Comparison of ENCODE assay signal across 8 cellular contexts in genomic region chr7:157336383-157337315, GRCh38. TPM values are rescaled to one million over a fixed set of nuclear protein-coding genes. Genes with fewer than 3 reads are reported as not detected.
A peak's percentile ranks its signal among the peaks of the same experiment; 100 is the strongest.
DNase-seq lines count a peak whose midpoint lies in the region; ATAC-seq and TF ChIP-seq lines count a peak whose summit lies in the region.

TSS of gene DNAJB6 (plus strand) at chr7:157337004. CDS start at chr7:157358573, 21,569 bp downstream.

- H3K27ac ChIP-seq in endodermal cell (ENCODE audit: low read depth, low read length) (peak within 1 kb of the TSS; percentile 97), mesendoderm (ENCODE audit: low read depth, low read length) (peak within 1 kb of the TSS; percentile 92)

- CTCF ChIA-PET in Caco-2 (lab: Charles Lee): no interaction called here

- ATAC-seq in GM21381 (IDR thresholded peaks at IDR 0.05; ENCODE audit: unreplicated experiment): peak; percentile 71

- POLR2A ChIA-PET in Caco-2 (lab: Charles Lee): interaction anchor here (0.6 to 1.2 kb wide), 4 partner anchors 17 to 647 kb away, joined by 3 to 4 read pairs (median 3); no protein-coding TSS in a partner anchor

- peak within 1 kb of the TSS; percentile 94 for H3K18ac ChIP-seq in mesendoderm (ENCODE audit: low read length)

- H3K4me3 ChIP-seq in Caco-2 (ENCODE audit: low read depth, low read length): peak within 1 kb of the TSS; percentile 80
- H3K4me3 ChIP-seq in endodermal cell (ENCODE audit: low read length): peak within 1 kb of the TSS; percentile 94
- peak within 1 kb of the TSS; percentile 59 for H3K4me3 ChIP-seq in mesendoderm (ENCODE audit: low read length)

- H3K4me2 ChIP-seq in mesendoderm (ENCODE audit: low read length): peak within 1 kb of the TSS; percentile 83

- H3K36me3 ChIP-seq in Caco-2 (ENCODE audit: control insufficient read depth, insufficient read depth, low read length): no peaks in the 10 kb centered on the region
- peaks cover 12% of the 10 kb centered on the region for H3K36me3 ChIP-seq in endodermal cell (ENCODE audit: control insufficient read depth, insufficient read depth, low read length)
- no peaks in the 10 kb centered on the region for H3K36me3 ChIP-seq in mesendoderm (ENCODE audit: control insufficient read depth, insufficient read depth, low read length)

- H3K9ac ChIP-seq in endodermal cell (ENCODE audit: extremely low read depth, low read length, poor library complexity, severe bottlenecking): peak within 1 kb of the TSS; percentile 92
- peak within 1 kb of the TSS; percentile 88 for H3K9ac ChIP-seq in mesendoderm (ENCODE audit: low read length)

- no peak within 1 kb of the TSS for H3K23ac ChIP-seq in mesendoderm (ENCODE audit: low read length)

- H3K79me2 ChIP-seq in mesendoderm (ENCODE audit: control insufficient read depth, insufficient read depth, low read length): peaks cover 42% of the 10 kb centered on the region

- peaks cover 15% of the 10 kb centered on the region for H3K4me1 Mint-ChIP-seq in Caco-2 (ENCODE audit: low read depth, unreplicated experiment)
- H3K4me1 Mint-ChIP-seq in endodermal cell: peaks cover 16% of the 10 kb centered on the region

- no peak within 1 kb of the TSS for H4K5ac ChIP-seq in mesendoderm (ENCODE audit: low read length)

- peak within 1 kb of the TSS; percentile 78 for H3K4ac ChIP-seq in mesendoderm (ENCODE audit: low read depth, low read length)

- H3K27ac Mint-ChIP-seq in Caco-2 (ENCODE audit: unreplicated experiment) (peak within 1 kb of the TSS; percentile 91), endodermal cell (peak within 1 kb of the TSS; percentile 98)

- peak within 1 kb of the TSS; percentile 91 for H3K56ac ChIP-seq in mesendoderm (ENCODE audit: low read length)

- H3K9me3 ChIP-seq in Caco-2 (no peaks in the 10 kb centered on the region), endodermal cell (ENCODE audit: control insufficient read depth, low read length) (no peaks in the 10 kb centered on the region)

- 2 to 6% methylated on average over 25 to 114 of the region's 114 CpGs for WGBS in endodermal cell (ENCODE audit: insufficient coverage in 1 of 2, insufficient read length in 1 of 2), 2 experiments
- WGBS in mesendoderm (ENCODE audit: extremely low coverage, insufficient coverage, low lambda C conversion rate): no CpG with 5 or more reads among the region's 114 CpGs

- H3K79me1 ChIP-seq in mesendoderm (ENCODE audit: low read length): no peaks in the 10 kb centered on the region

- H4K8ac ChIP-seq in mesendoderm (ENCODE audit: low read depth, low read length): no peak within 1 kb of the TSS

- peak within 1 kb of the TSS; percentile 80 for H2BK5ac ChIP-seq in mesendoderm (ENCODE audit: low read length)

- no TSS peak for BruUV-seq in Caco-2 (replicated peaks; lab: Mats Ljungman, UMichigan)

- peak within 1 kb of the TSS; percentile 65 for H2BK120ac ChIP-seq in mesendoderm (ENCODE audit: low read depth, low read length)

- H3K27me3 ChIP-seq in Caco-2 (replicated peaks; ENCODE audit: control insufficient read depth, insufficient read depth, low read length): no peaks in the 10 kb centered on the region
- no peaks in the 10 kb centered on the region for H3K27me3 ChIP-seq in endodermal cell (ENCODE audit: control insufficient read depth, insufficient read depth, low read length, poor library complexity, severe bottlenecking)
- H3K27me3 ChIP-seq in mesendoderm (ENCODE audit: insufficient read depth, low read length, poor library complexity): no peaks in the 10 kb centered on the region

- peaks cover 33% of the 10 kb centered on the region for H3K36me3 Mint-ChIP-seq in Caco-2 (ENCODE audit: insufficient read depth, unreplicated experiment)
- peaks cover 11% of the 10 kb centered on the region for H3K36me3 Mint-ChIP-seq in endodermal cell (ENCODE audit: low read depth)

- no peak within 1 kb of the TSS for H2AK5ac ChIP-seq in mesendoderm (ENCODE audit: low read length)

- TF ChIP-seq CTCF in Caco-2 (IDR thresholded peaks at IDR 0.05; ENCODE audit: insufficient read depth in 1 of 2, low read depth in 1 of 2, low read length in 1 of 2, severe bottlenecking in 1 of 2, unreplicated experiment in 1 of 2) (no peak), endodermal cell (conservative IDR thresholded peaks at IDR 0.05) (no peak)

- H3K27me3 Mint-ChIP-seq in Caco-2 (ENCODE audit: insufficient read depth, unreplicated experiment): no peaks in the 10 kb centered on the region
- H3K27me3 Mint-ChIP-seq in endodermal cell (ENCODE audit: insufficient read depth): peaks cover 4% of the 10 kb centered on the region

- H3K4me1 ChIP-seq in Caco-2 (peaks cover 6% of the 10 kb centered on the region), endodermal cell (ENCODE audit: control insufficient read depth, insufficient read depth, low read length) (no peaks in the 10 kb centered on the region), mesendoderm (ENCODE audit: control insufficient read depth, low read depth, low read length) (peaks cover 4% of the 10 kb centered on the region)

- H3K4me3 Mint-ChIP-seq in Caco-2 (ENCODE audit: unreplicated experiment) (peak within 1 kb of the TSS; percentile 93), endodermal cell (peak within 1 kb of the TSS; percentile 85)

- intact Hi-C loops in Caco-2 (cut with micrococcal nuclease; ENCODE audit: unreplicated experiment): loop anchor here (2.0 kb wide), 1 partner anchor 58 kb away; no protein-coding TSS in a partner anchor

- H3K9me3 Mint-ChIP-seq in Caco-2 (ENCODE audit: unreplicated experiment) (no peaks in the 10 kb centered on the region), endodermal cell (no peaks in the 10 kb centered on the region)

- no peak within 1 kb of the TSS for H2BK15ac ChIP-seq in mesendoderm (replicated peaks; ENCODE audit: low read depth)

- DNase-seq in Caco-2: peak; percentile 92 to 95
- DNase-seq in HUDEP-2 (lab: John Stamatoyannopoulos, UW; ENCODE audit: unreplicated experiment in 76 of 76): peak in 75 of 76 experiments; percentile 17 to 93 (median 85)
- peak; percentile 31 for DNase-seq in NOMO-1 treated with dmso at 0.1 percent for 144 hours (lab: John Stamatoyannopoulos, UW; ENCODE audit: unreplicated experiment)
- DNase-seq in activated CD8-positive, alpha-beta memory T cell treated with anti-CD3 and anti-CD28 coated beads, Interleukin-2, amount 50 U/mL, for 1 hour (ENCODE audit: extremely low read depth): peak; percentile 90
- DNase-seq in endodermal cell: peak; percentile 97
- DNase-seq in mesendoderm: peak; percentile 95
- DNase-seq in stimulated activated CD8-positive, alpha-beta memory T cell treated with anti-CD3 and anti-CD28 coated beads, Interleukin-12 subunit alpha, Interleukin-12 subunit beta, amount 100 ng/mL, for 4 hours (ENCODE audit: low read depth): peak; percentile 95

RNA-seq across cellular contexts. Expression of gene DNAJB6, which starts in this region (rescaled TPM):
- total RNA-seq in Caco-2 (2022): 108 and 113 TPM in 2 replicates
- total RNA-seq in endodermal cell: 100 to 1,000 TPM; 126 to 174 TPM
- polyA plus RNA-seq in endodermal cell (2013, experiment 1 of 2): 121 TPM
- 112 TPM for polyA plus RNA-seq in endodermal cell (2013, experiment 2 of 2)
- polyA plus RNA-seq in mesendoderm (2013, experiment 1 of 2): 222 TPM
- 221 TPM for polyA plus RNA-seq in mesendoderm (2013, experiment 2 of 2)

Comparison
In these comparisons a context has a peak if more than half of its experiments do, and no peak if none do; other contexts are left out.
1. Peak in every context shown above with its lines: DNase-seq, ATAC-seq, H3K4me3 ChIP-seq and H3K27ac ChIP-seq.
2. DNase-seq: peak in every context shown above with its lines; median percentile 97 in endodermal cell; 95 in mesendoderm; 95 in stimulated activated CD8-positive, alpha-beta memory T cell treated with anti-CD3 and anti-CD28 coated beads, Interleukin-12 subunit alpha, Interleukin-12 subunit beta, amount 100 ng/mL, for 4 hours; 94 in Caco-2; 90 in activated CD8-positive, alpha-beta memory T cell treated with anti-CD3 and anti-CD28 coated beads, Interleukin-2, amount 50 U/mL, for 1 hour; 85 in HUDEP-2; 31 in NOMO-1 treated with dmso at 0.1 percent for 144 hours.